Comparison of ENCODE assay signal across 23 cellular contexts in the genomic region with DNA sequence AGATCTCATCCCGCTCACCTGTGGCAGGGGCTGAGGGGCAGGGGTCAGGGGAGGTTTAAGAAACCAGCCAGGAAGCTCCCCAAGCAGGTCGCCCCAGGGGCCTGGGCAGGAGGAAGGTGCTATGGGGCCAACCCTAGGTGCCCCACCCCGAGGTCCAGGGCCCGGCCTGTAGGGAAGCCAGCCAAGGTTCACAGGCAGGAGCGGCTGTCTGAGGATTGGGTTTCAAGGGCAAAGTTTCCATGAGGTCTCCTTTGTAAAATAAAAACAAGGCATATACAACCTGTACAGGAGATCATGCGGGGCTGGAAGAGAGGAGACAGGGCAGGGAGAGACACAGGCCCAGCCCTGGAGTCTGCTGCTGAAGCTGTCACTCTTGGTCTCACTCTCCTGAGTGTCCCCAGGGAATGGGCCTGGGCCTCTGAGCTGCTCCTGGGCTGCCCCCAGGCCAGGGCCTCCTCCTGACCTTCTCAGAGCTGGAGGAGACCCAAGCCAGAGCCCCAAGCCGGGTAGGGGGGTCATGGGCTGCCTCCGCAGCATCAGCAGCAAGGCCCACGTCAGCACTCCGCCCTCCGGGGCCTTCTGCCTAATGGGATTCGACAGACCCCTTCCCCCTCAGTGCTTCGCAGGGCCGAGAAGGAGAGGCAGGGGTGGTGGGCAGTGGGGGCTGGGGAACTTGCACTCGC. TPM values are rescaled to one million over a fixed set of nuclear protein-coding genes. Genes with fewer than 3 reads are reported as not detected.
DNase-seq lines count a peak whose midpoint lies in the region; ATAC-seq and TF ChIP-seq lines count a peak whose summit lies in the region.
"Had no signal": no experiment of that assay in that cellular context is flagged by ENCODE, and none has a peak within 500 bp of the region (broad histone marks: within the 10 kb centered on the region; RNA-seq: fewer than 3 reads in every experiment).

No MANE protein-coding gene starts in this region.

- peak overlapping the region; percentile 73 for H3K14ac ChIP-seq in neuronal stem cell (ENCODE audit: low read length)

- H3K4me1 ChIP-seq in colonic mucosa (no peaks in the 10 kb centered on the region), neuronal stem cell (ENCODE audit: control insufficient read depth in 2 of 2, insufficient read depth in 1 of 2, low read depth in 1 of 2, low read length in 2 of 2) (peaks cover 0 to 5% of the 10 kb centered on the region in 2 donors)
- H3K4me1 ChIP-seq: foreskin keratinocyte, testis had no signal

- H2BK12ac ChIP-seq in neuronal stem cell (ENCODE audit: low read length) = no peak overlapping the region

- H2AK5ac ChIP-seq in neuronal stem cell (ENCODE audit: low read depth, low read length) = no peak overlapping the region

- H4K8ac ChIP-seq in neuronal stem cell (ENCODE audit: low read depth, low read length) = no peak overlapping the region

- H3K27ac ChIP-seq in colonic mucosa (no peak overlapping the region), neuronal stem cell (replicated peaks; ENCODE audit: low read length) (no peak overlapping the region)
- H3K27ac ChIP-seq: foreskin keratinocyte, neural progenitor cell, testis had no signal

- no peak overlapping the region for H3K4ac ChIP-seq in neuronal stem cell (ENCODE audit: low read length)

- DNase-seq in colonic mucosa (peak; percentile 83), neuronal stem cell (ENCODE audit: low spot score) (no peak), GM10266 (ENCODE audit: extremely low spot score) (no peak)
- DNase-seq: activated CD4-positive, alpha-beta T cell treated with anti-CD3 and anti-CD28 coated beads, Interleukin-2, amount 50 U/mL, for 4 hours; activated naive CD4-positive, alpha-beta T cell; amygdala; caudate nucleus; CD4-positive, alpha-beta T cell; DMS53; foreskin keratinocyte; H9; midbrain; NCI-H1105; OCI-M1; testis had no signal

- intact Hi-C loops in colonic mucosa (cut with DNase I) = no loop called here

- H3K18ac ChIP-seq in neuronal stem cell (ENCODE audit: low read length) = no peak overlapping the region

- ATAC-seq in GM19035 (IDR thresholded peaks at IDR 0.05; ENCODE audit: unreplicated experiment) (no peak), GM19395 (IDR thresholded peaks at IDR 0.05; ENCODE audit: unreplicated experiment) (no peak)
- ATAC-seq: foreskin keratinocyte; stimulated activated effector memory CD8-positive, alpha-beta T cell treated with anti-CD3 and anti-CD28 coated beads, Interleukin-12 subunit alpha, Interleukin-12 subunit beta, amount 100 ng/mL, for 72 hours had no signal

- no peak overlapping the region for H2AFZ ChIP-seq in neuronal stem cell (ENCODE audit: low read length)
- H2AFZ ChIP-seq: neural progenitor cell had no signal

- TF ChIP-seq RAD21 in Ishikawa (IDR thresholded peaks at IDR 0.05; ENCODE audit: low read depth) = no peak

- H3K27me3 ChIP-seq in colonic mucosa (peaks cover 9% of the 10 kb centered on the region), neuronal stem cell (ENCODE audit: control insufficient read depth in 3 of 3, insufficient read depth in 3 of 3, low read depth in 1 of 3, low read length in 3 of 3) (peaks cover 0 to 44% (median 8%) of the 10 kb centered on the region in 3 experiments)
- H3K27me3 ChIP-seq: testis had no signal

- H3K4me3 ChIP-seq in colonic mucosa = no peak overlapping the region
- no peak overlapping the region for H3K4me3 ChIP-seq in neuronal stem cell (ENCODE audit: low read length in 2 of 2)
- H3K4me3 ChIP-seq: neural progenitor cell, testis had no signal

- no peaks in the 10 kb centered on the region for H3K79me1 ChIP-seq in neuronal stem cell (ENCODE audit: low read depth, low read length)

- H2BK15ac ChIP-seq in neuronal stem cell (ENCODE audit: low read length) = no peak overlapping the region

- H3K36me3 ChIP-seq in colonic mucosa (no peaks in the 10 kb centered on the region), neuronal stem cell (replicated peaks in 1 of 2; ENCODE audit: control insufficient read depth in 2 of 2, insufficient read depth in 2 of 2, low read length in 2 of 2) (peaks cover 0 to 17% of the 10 kb centered on the region in 2 donors)
- H3K36me3 ChIP-seq: neural progenitor cell had no signal

- no peak overlapping the region for H2BK5ac ChIP-seq in neuronal stem cell (ENCODE audit: low read length)

- no peak for TF ChIP-seq CTCF in colonic mucosa (IDR thresholded peaks at IDR 0.05)
- no peak for TF ChIP-seq CTCF in GM10266 (IDR thresholded peaks at IDR 0.05; ENCODE audit: control insufficient read depth, insufficient read depth, low read depth, missing control alignments)

- H2BK120ac ChIP-seq in neuronal stem cell (ENCODE audit: low read depth, low read length) = no peak overlapping the region

- H4K91ac ChIP-seq in neuronal stem cell (ENCODE audit: low read depth, low read length, poor library complexity) = no peak overlapping the region

- H3K4me2 ChIP-seq in neuronal stem cell (ENCODE audit: insufficient read depth, low read length, poor library complexity, severe bottlenecking) = no peak overlapping the region
- H3K4me2 ChIP-seq: neural progenitor cell had no signal

- no CpG with 5 or more reads among the region's 15 CpGs for WGBS in neuronal stem cell (ENCODE audit: extremely low coverage in 2 of 2, insufficient read length in 2 of 2, insufficient replicate concordance in 1 of 2), 2 donors

- H3K9ac ChIP-seq in colonic mucosa (ENCODE audit: low read depth in 2 of 2, low read length in 2 of 2) = peak overlapping the region; percentile 2 to 36
- H3K9ac ChIP-seq in neuronal stem cell (ENCODE audit: low read depth, low read length, poor library complexity) = no peak overlapping the region
- H3K9ac ChIP-seq: neural progenitor cell had no signal

- TF ChIP-seq EP300 in Ishikawa (IDR thresholded peaks at IDR 0.05; ENCODE audit: borderline replicate concordance) = no peak

- no peaks in the 10 kb centered on the region for H3K9me3 ChIP-seq in colonic mucosa
- no peaks in the 10 kb centered on the region for H3K9me3 ChIP-seq in neuronal stem cell (replicated peaks in 1 of 2; ENCODE audit: control insufficient read depth in 2 of 2, insufficient read depth in 1 of 2, low read depth in 1 of 2, low read length in 2 of 2)
- H3K9me3 ChIP-seq: testis had no signal

- no peak overlapping the region for H3K23ac ChIP-seq in neuronal stem cell (ENCODE audit: low read depth, low read length, poor library complexity)

TF ChIP-seq in Ishikawa, 13 proteins besides CTCF, POLR2A, EP300 and RAD21:
- TF ChIP-seq CREB1 (IDR thresholded peaks at IDR 0.05; ENCODE audit: low read depth) (no peak), EGR1 (IDR thresholded peaks at IDR 0.05) (no peak), NFIC (IDR thresholded peaks at IDR 0.05) (peak; percentile 53)
- TF ChIP-seq, protein P1, sequence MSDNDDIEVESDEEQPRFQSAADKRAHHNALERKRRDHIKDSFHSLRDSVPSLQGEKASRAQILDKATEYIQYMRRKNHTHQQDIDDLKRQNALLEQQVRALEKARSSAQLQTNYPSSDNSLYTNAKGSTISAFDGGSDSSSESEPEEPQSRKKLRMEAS (IDR thresholded peaks at IDR 0.05) = no peak

RNA-seq across cellular contexts. Expression of a gene that starts 5.5 kb away (rescaled TPM):
- total RNA-seq in colonic mucosa = not detected
- 0.03 TPM for polyA plus RNA-seq in neuronal stem cell (2013, experiment 1 of 2)
- 0.03 TPM for polyA plus RNA-seq in neuronal stem cell (2013, experiment 2 of 2)
- total RNA-seq: epithelial cell of proximal tubule, foreskin keratinocyte, H9, LHCN-M2 had no signal
- polyA plus RNA-seq: AG04450, foreskin keratinocyte had no signal

RNA-seq across cellular contexts. Expression of a gene that starts 11.0 kb away (rescaled TPM):
- 10 to 100 TPM; 45.6 to 50.7 TPM for total RNA-seq in colonic mucosa
- polyA plus RNA-seq in neuronal stem cell (2013, experiment 1 of 2) = 16.2 TPM
- polyA plus RNA-seq in neuronal stem cell (2013, experiment 2 of 2) = 15.9 TPM

RNA-seq across cellular contexts. Expression of a gene that starts 19.3 kb away (rescaled TPM):
- not detected for total RNA-seq in colonic mucosa
- not detected for polyA plus RNA-seq in neuronal stem cell (2013, experiment 1 of 2)
- not detected for polyA plus RNA-seq in neuronal stem cell (2013, experiment 2 of 2)
- total RNA-seq: epithelial cell of proximal tubule, foreskin keratinocyte, H9 had no signal
- polyA plus RNA-seq: AG04450, foreskin keratinocyte had no signal

RNA-seq across cellular contexts. Expression of a gene that starts 41.2 kb away (rescaled TPM):
- 100 to 1,000 TPM; 152 to 204 TPM for total RNA-seq in colonic mucosa
- 40.9 TPM for polyA plus RNA-seq in neuronal stem cell (2013, experiment 1 of 2)
- 46.5 TPM for polyA plus RNA-seq in neuronal stem cell (2013, experiment 2 of 2)

RNA-seq across cellular contexts. Expression of a gene that starts 50.1 kb away (rescaled TPM):
- 100 to 1,000 TPM in 1 of 2 donors, 10 to 100 TPM in 1; 64.3 to 126 TPM for total RNA-seq in colonic mucosa
- polyA plus RNA-seq in neuronal stem cell (2013, experiment 1 of 2) = 40.7 TPM
- polyA plus RNA-seq in neuronal stem cell (2013, experiment 2 of 2) = 40.4 TPM
